ENCODE assay signal across 15 cellular contexts in genomic region chr11:128406365-128406706, GRCh38.
DNase-seq lines count a peak whose midpoint lies in the region; ATAC-seq and TF ChIP-seq lines count a peak whose summit lies in the region.
"Had no signal": no experiment of that assay in that cellular context is flagged by ENCODE, and none has a peak within 500 bp of the region (broad histone marks: within the 10 kb centered on the region; RNA-seq: fewer than 3 reads in every experiment).

No MANE protein-coding gene starts in this region.

- H3K36me3 Mint-ChIP-seq in HFFc6 (ENCODE audit: low read depth), result no peaks in the 10 kb centered on the region
- H3K36me3 Mint-ChIP-seq in nephron (ENCODE audit: low read depth), result no peaks in the 10 kb centered on the region
- H3K36me3 Mint-ChIP-seq: activated naive CD4-positive, alpha-beta T cell treated with anti-CD3 and anti-CD28 coated beads, Interleukin-2, amount 50 U/mL, for 24 hours; type B pancreatic cell; WTC11 had no signal

- no peak overlapping the region for H3K27ac ChIP-seq in upper lobe of right lung
- H3K27ac ChIP-seq: cardiac muscle cell, psoas muscle had no signal

- ATAC-seq in GM18511 (IDR thresholded peaks at IDR 0.05; ENCODE audit: unreplicated experiment) (peak; percentile 54), upper lobe of right lung (no peak), HG02884 (IDR thresholded peaks at IDR 0.05; ENCODE audit: unreplicated experiment) (no peak), HG03565 (IDR thresholded peaks at IDR 0.05; ENCODE audit: unreplicated experiment) (no peak)
- ATAC-seq: WTC11 had no signal

- intact Hi-C loops in upper lobe of right lung (cut with DNase I) (no loop called here), posterior cingulate gyrus (cut with DNase I) (no loop called here)

- H3K9me3 Mint-ChIP-seq in HFFc6 (no peaks in the 10 kb centered on the region), nephron (no peaks in the 10 kb centered on the region)
- H3K9me3 Mint-ChIP-seq: activated naive CD4-positive, alpha-beta T cell treated with anti-CD3 and anti-CD28 coated beads, Interleukin-2, amount 50 U/mL, for 24 hours; type B pancreatic cell; WTC11 had no signal

- H3K4me3 Mint-ChIP-seq in HFFc6, result peak overlapping the region; percentile 49
- no peak overlapping the region for H3K4me3 Mint-ChIP-seq in nephron
- H3K4me3 Mint-ChIP-seq: activated naive CD4-positive, alpha-beta T cell treated with anti-CD3 and anti-CD28 coated beads, Interleukin-2, amount 50 U/mL, for 24 hours; type B pancreatic cell; WTC11 had no signal

- H3K27me3 Mint-ChIP-seq in HFFc6 (ENCODE audit: insufficient read depth) (no peaks in the 10 kb centered on the region), nephron (ENCODE audit: low read depth) (no peaks in the 10 kb centered on the region)
- H3K27me3 Mint-ChIP-seq: activated naive CD4-positive, alpha-beta T cell treated with anti-CD3 and anti-CD28 coated beads, Interleukin-2, amount 50 U/mL, for 24 hours had no signal

- no peak overlapping the region for H3K4me3 ChIP-seq in upper lobe of right lung
- H3K4me3 ChIP-seq: cardiac muscle cell, MG63, psoas muscle had no signal

- TF ChIP-seq CTCF in HFFc6 (IDR thresholded peaks at IDR 0.05) (no peak), nephron (IDR thresholded peaks at IDR 0.05; ENCODE audit: unreplicated experiment in 3 of 3) (no peak), upper lobe of right lung (IDR thresholded peaks at IDR 0.05) (no peak)

- peaks cover 11% of the 10 kb centered on the region for H3K4me1 ChIP-seq in upper lobe of right lung

- H3K4me1 Mint-ChIP-seq in HFFc6 (ENCODE audit: low read depth) (peaks cover 74% of the 10 kb centered on the region), nephron (peaks cover 46% of the 10 kb centered on the region)

- DNase-seq in HFFc6, result peak; percentile 35
- DNase-seq in M059J (ENCODE audit: low read depth), result peak; percentile 87
- no peak for DNase-seq in upper lobe of right lung
- DNase-seq in posterior cingulate gyrus, result no peak
- DNase-seq: MG63; psoas muscle; stimulated activated CD8-positive, alpha-beta memory T cell treated with anti-CD3 and anti-CD28 coated beads, Interleukin-4, amount 100 ng/mL, for 48 hours had no signal

- H3K27ac Mint-ChIP-seq in HFFc6 (peak overlapping the region; percentile 58), nephron (peak overlapping the region; percentile 63 to 95 (median 86))
- H3K27ac Mint-ChIP-seq: activated naive CD4-positive, alpha-beta T cell treated with anti-CD3 and anti-CD28 coated beads, Interleukin-2, amount 50 U/mL, for 24 hours; type B pancreatic cell; WTC11 had no signal

- no peaks in the 10 kb centered on the region for H3K9me3 ChIP-seq in upper lobe of right lung
- H3K9me3 ChIP-seq: psoas muscle had no signal

- H3K36me3 ChIP-seq in upper lobe of right lung, result no peaks in the 10 kb centered on the region
- H3K36me3 ChIP-seq: cardiac muscle cell, MG63 had no signal

- H3K27me3 ChIP-seq in upper lobe of right lung, result no peaks in the 10 kb centered on the region
- H3K27me3 ChIP-seq: cardiac muscle cell, MG63 had no signal

Comparison
In these comparisons a context has a peak if more than half of its experiments do, and no peak if none do; other contexts are left out.
1. DNase-seq: peak in HFFc6 (single experiment) and M059J (single experiment); none in upper lobe of right lung (single experiment) and posterior cingulate gyrus (0 of 10).